23 cellular contexts compared by ENCODE assay signal in the genomic region with DNA sequence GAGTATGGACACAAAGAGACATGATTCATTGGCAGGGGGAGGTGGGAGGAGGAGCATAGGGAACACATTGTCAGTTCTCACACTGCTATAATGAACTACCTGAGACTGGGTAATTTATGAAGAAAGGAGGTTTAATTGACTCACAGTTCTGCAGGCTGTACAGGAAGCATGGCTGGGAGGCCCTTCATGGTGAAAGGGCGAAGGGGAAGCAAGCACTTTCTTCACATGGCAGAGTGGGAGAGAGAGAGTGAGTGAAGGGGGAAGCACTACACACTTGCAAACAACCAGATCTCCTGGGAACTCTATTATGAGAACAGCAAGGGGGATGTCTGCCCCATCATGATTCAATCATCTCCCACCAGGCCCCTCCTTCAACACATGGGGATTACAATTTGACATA.
"Had no signal": no experiment of that assay in that cellular context is flagged by ENCODE, and none has a peak within 500 bp of the region (broad histone marks: within the 10 kb centered on the region; RNA-seq: fewer than 3 reads in every experiment).

No MANE protein-coding gene starts in this region.

- ATAC-seq: activated CD8-positive, alpha-beta T cell treated with anti-CD3 and anti-CD28 coated beads for 36 hours; body of pancreas; mucosa of descending colon; WTC11 had no signal

- H3K4me1 ChIP-seq: body of pancreas, tibial nerve, vagina had no signal

- H3K27me3 ChIP-seq: body of pancreas, dorsolateral prefrontal cortex, hepatocyte, tibial nerve, vagina had no signal

- H2AFZ ChIP-seq: hepatocyte had no signal

- H3K27me3 Mint-ChIP-seq: naive B cell; progenitor cell of endocrine pancreas; stimulated activated naive CD8-positive, alpha-beta T cell treated with anti-CD3 and anti-CD28 coated beads, Interleukin-15, Interleukin-2, amounts not matched to agents 100 ng/mL and 50 ng/mL, for 24 hours had no signal

- H3K4me1 Mint-ChIP-seq: neural crest cell had no signal

- FAIRE-seq: colon had no signal

- H3K27ac Mint-ChIP-seq: activated CD8-positive, alpha-beta T cell treated with anti-CD3 and anti-CD28 coated beads for 36 hours; activated T-helper 2 cell treated with anti-CD3 and anti-CD28 coated beads, Interferon-gamma antibody, Interleukin-2, Interleukin-4, amounts not matched to agents 10 μg/mL and 5 μg/mL and 100 μg/mL, durations not matched to agents 14 hours and 24 hours and 36 hours; progenitor cell of endocrine pancreas; stimulated activated naive CD8-positive, alpha-beta T cell treated with anti-CD3 and anti-CD28 coated beads, Interleukin-15, Interleukin-2, amounts not matched to agents 100 ng/mL and 50 ng/mL, for 24 hours; WTC11 had no signal

- H3K4me2 ChIP-seq: hepatocyte had no signal

- H3K4me3 Mint-ChIP-seq: activated CD8-positive, alpha-beta T cell treated with anti-CD3 and anti-CD28 coated beads for 36 hours; naive B cell; neural crest cell; stimulated activated naive CD8-positive, alpha-beta T cell treated with anti-CD3 and anti-CD28 coated beads, Interleukin-15, Interleukin-2, amounts not matched to agents 100 ng/mL and 50 ng/mL, for 24 hours; WTC11 had no signal

- H3K27ac ChIP-seq: body of pancreas, dorsolateral prefrontal cortex, epithelial cell of prostate, hepatocyte, tibial nerve, vagina had no signal

- H3K79me2 ChIP-seq: hepatocyte had no signal

- DNase-seq: activated CD4-positive, alpha-beta T cell treated with anti-CD3 and anti-CD28 coated beads for 48 hours; activated CD8-positive, alpha-beta T cell treated with anti-CD3 and anti-CD28 coated beads for 36 hours; activated naive CD4-positive, alpha-beta T cell treated with Interleukin-2 at 50 U/mL for 16 hours; activated T-cell treated with anti-CD3 and anti-CD28 coated beads, Interleukin-2, amount 50 U/mL, for 1 hour; body of pancreas; central memory CD4-positive, alpha-beta T cell; dorsolateral prefrontal cortex; foreskin fibroblast; mesenchymal stem cell; mucosa of descending colon; naive B cell; stimulated activated CD4-positive, alpha-beta T cell treated with anti-CD3 and anti-CD28 coated beads, Interleukin-12 subunit alpha, Interleukin-12 subunit beta, amount 100 ng/mL, for 4 hours; stimulated activated CD4-positive, alpha-beta T cell treated with anti-CD3 and anti-CD28 coated beads, Interleukin-1b, Interleukin-23, amount 100 ng/mL, for 48 hours had no signal

- H3K36me3 ChIP-seq: tibial nerve, vagina had no signal

- H3K4me3 ChIP-seq: body of pancreas, dorsolateral prefrontal cortex, hepatocyte, mucosa of descending colon, tibial nerve, vagina had no signal
